ENCODE assay signal across 6 cellular contexts in the genomic region with DNA sequence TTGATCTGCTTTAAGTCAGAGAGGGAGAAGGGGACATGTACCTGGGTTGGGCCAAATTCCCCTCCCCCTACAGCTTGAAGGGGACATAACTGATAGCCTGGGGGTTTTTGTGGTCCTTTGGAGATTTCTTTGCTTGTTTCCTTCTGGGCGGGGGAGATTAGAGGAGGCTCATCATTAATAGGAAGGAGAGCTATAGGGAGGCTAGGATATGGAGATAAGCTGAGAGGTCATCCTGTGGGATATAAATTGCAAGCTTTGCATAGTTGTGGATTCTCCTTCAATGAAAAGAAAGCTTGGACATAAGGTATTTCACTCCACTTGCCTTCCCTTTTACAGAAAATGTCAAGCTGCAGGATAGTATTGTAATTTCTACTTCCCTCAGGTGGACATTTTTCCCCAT. TPM values are rescaled to one million over a fixed set of nuclear protein-coding genes. Genes with fewer than 3 reads are reported as not detected.
DNase-seq lines count a peak whose midpoint lies in the region; ATAC-seq, FAIRE-seq and TF ChIP-seq lines count a peak whose summit lies in the region.
"Not testable (repeated sequence)": the region's sequence is repeated elsewhere in the genome, so short reads cannot be mapped to it uniquely, and the experiment has no call there.

No MANE protein-coding gene starts in this region.

- H3K36me3 ChIP-seq in GM23338 (ENCODE audit: insufficient read depth); astrocyte (ENCODE audit: insufficient read depth, low read length); iPS-20b (ENCODE audit: insufficient read depth, low read depth, low read length): not testable (repeated sequence)
- peaks cover 52% of the 10 kb centered on the region for H3K36me3 ChIP-seq in endodermal cell (ENCODE audit: control insufficient read depth, insufficient read depth, low read length)

- H3K4me2 ChIP-seq in GM23338, result peak overlapping the region; percentile 66
- not testable (repeated sequence) for H3K4me2 ChIP-seq in astrocyte (ENCODE audit: low read length)

- H2AFZ ChIP-seq in GM23338; astrocyte (ENCODE audit: low read depth, low read length): not testable (repeated sequence)

- FAIRE-seq in astrocyte (lab: Jason Lieb, UNC), result not testable (repeated sequence)

- H3K9me3 Mint-ChIP-seq in GM23338 (peaks cover 16% of the 10 kb centered on the region), endodermal cell (peaks cover 17% of the 10 kb centered on the region), nephron progenitor cell (peaks cover 29% of the 10 kb centered on the region)
- not testable (repeated sequence) for H3K9me3 Mint-ChIP-seq in astrocyte (ENCODE audit: unreplicated experiment)

- peaks cover 15% of the 10 kb centered on the region for H3K4me1 ChIP-seq in GM23338 (ENCODE audit: insufficient read depth)
- H3K4me1 ChIP-seq in astrocyte (ENCODE audit: insufficient read depth, low read length), result not testable (repeated sequence)
- H3K4me1 ChIP-seq in endodermal cell (ENCODE audit: control insufficient read depth, insufficient read depth, low read length), result peaks cover 18% of the 10 kb centered on the region
- H3K4me1 ChIP-seq in iPS-20b (ENCODE audit: insufficient read depth, low read length), result peaks cover 27% of the 10 kb centered on the region

- H3K9ac ChIP-seq in astrocyte (ENCODE audit: low read length); endodermal cell (ENCODE audit: extremely low read depth, low read length, poor library complexity, severe bottlenecking); iPS-20b (ENCODE audit: low read depth, low read length): not testable (repeated sequence)

- peak overlapping the region; percentile 41; the same call in 2 of the 3 replicates for H3K4me3 Mint-ChIP-seq in GM23338
- not testable (repeated sequence) for H3K4me3 Mint-ChIP-seq in astrocyte (ENCODE audit: unreplicated experiment); nephron progenitor cell
- H3K4me3 Mint-ChIP-seq in endodermal cell, result peak overlapping the region; percentile 18

- not testable (repeated sequence) for H3K9me3 ChIP-seq in astrocyte (ENCODE audit: insufficient read depth, low read depth, low read length); iPS-20b (ENCODE audit: insufficient read depth, low read depth, low read length)
- H3K9me3 ChIP-seq in endodermal cell (ENCODE audit: control insufficient read depth, low read length), result peaks cover 11% of the 10 kb centered on the region

- not testable (repeated sequence) for H3K79me2 ChIP-seq in GM23338 (replicated peaks; ENCODE audit: insufficient read depth); astrocyte (ENCODE audit: insufficient read depth, low read length)

- H3K9me2 ChIP-seq in GM23338 (ENCODE audit: insufficient read depth), result not testable (repeated sequence)

- not testable (repeated sequence) for H3F3A ChIP-seq in GM23338 (replicated peaks; ENCODE audit: low read depth)

- not testable (repeated sequence) for H3K4me3 ChIP-seq in GM23338; astrocyte (ENCODE audit: insufficient read depth, low read depth, low read length); endodermal cell (ENCODE audit: low read length)
- peak overlapping the region; percentile 42; the same call in 1 of the 2 replicates for H3K4me3 ChIP-seq in iPS-20b (ENCODE audit: low read length)

- not testable (repeated sequence) for TF ChIP-seq CTCF in GM23338 (conservative IDR thresholded peaks at IDR 0.05; ENCODE audit: low read depth in 2 of 2); astrocyte (IDR thresholded peaks at IDR 0.05; ENCODE audit: insufficient read depth, low read depth, low read length); endodermal cell (conservative IDR thresholded peaks at IDR 0.05); nephron progenitor cell (IDR thresholded peaks at IDR 0.05)

- not testable (repeated sequence) for H3K27me3 ChIP-seq in GM23338 (ENCODE audit: insufficient read depth); astrocyte (ENCODE audit: insufficient read depth, low read length); endodermal cell (ENCODE audit: control insufficient read depth, insufficient read depth, low read length, poor library complexity, severe bottlenecking); iPS-20b (ENCODE audit: insufficient read depth, low read length)

- H3K4me1 Mint-ChIP-seq in GM23338, result peaks cover 43% of the 10 kb centered on the region
- peaks cover 21% of the 10 kb centered on the region for H3K4me1 Mint-ChIP-seq in astrocyte (ENCODE audit: low read depth, unreplicated experiment)
- peaks cover 47% of the 10 kb centered on the region for H3K4me1 Mint-ChIP-seq in endodermal cell
- H3K4me1 Mint-ChIP-seq in nephron progenitor cell, result peaks cover 60% of the 10 kb centered on the region

- H3K36me3 Mint-ChIP-seq in GM23338 (ENCODE audit: low read depth) (peaks cover 28% of the 10 kb centered on the region), astrocyte (ENCODE audit: low read depth, unreplicated experiment) (peaks cover 11% of the 10 kb centered on the region), endodermal cell (ENCODE audit: low read depth) (peaks cover 71% of the 10 kb centered on the region), nephron progenitor cell (ENCODE audit: low read depth) (peaks cover 51% of the 10 kb centered on the region)

- not testable (repeated sequence) for H3K27ac ChIP-seq in GM23338 (ENCODE audit: low read depth); astrocyte (ENCODE audit: low read depth, low read length); endodermal cell (ENCODE audit: low read depth, low read length); iPS-20b (ENCODE audit: low read length)

- 68% methylated on average over 1 of the region's 1 CpG; no CpG with 5 or more reads in 1 of the 2 experiments for WGBS in endodermal cell (ENCODE audit: insufficient coverage in 1 of 2, insufficient read length in 1 of 2), 2 experiments

- not testable (repeated sequence) for DNase-seq in GM23338 (ENCODE audit: low spot score); endodermal cell; nephron progenitor cell
- DNase-seq in NCI-H226 (peak; percentile 20), astrocyte (ENCODE audit: low read depth) (peak; percentile 40)

- not testable (repeated sequence) for ATAC-seq in GM23338

- H3K27me3 Mint-ChIP-seq in GM23338 (ENCODE audit: insufficient read depth, low read depth, poor library complexity), result peaks cover 28% of the 10 kb centered on the region
- not testable (repeated sequence) for H3K27me3 Mint-ChIP-seq in astrocyte (ENCODE audit: low read depth, unreplicated experiment); endodermal cell (ENCODE audit: insufficient read depth); nephron progenitor cell (ENCODE audit: low read depth, poor library complexity)

- H3K27ac Mint-ChIP-seq in GM23338; astrocyte (ENCODE audit: unreplicated experiment): not testable (repeated sequence)
- H3K27ac Mint-ChIP-seq in endodermal cell (peak overlapping the region; percentile 18), nephron progenitor cell (peak overlapping the region; percentile 64)

- not testable (repeated sequence) for H4K20me1 ChIP-seq in GM23338 (replicated peaks; ENCODE audit: insufficient read depth); astrocyte (ENCODE audit: insufficient read depth, low read length)

RNA-seq across cellular contexts. Expression of gene GCNT1, which starts 34.5 kb away (rescaled TPM):
- 5.5 and 11.4 TPM in 2 replicates for total RNA-seq in GM23338 (2014; rRNA removed; shearing (Covaris generic))
- polyA plus RNA-seq in GM23338 (2016; fragmentation: Nextera tagmentation; extraction: Ambion mirVana), result 3.1 and 4.2 TPM in 2 replicates
- 14.7 and 15.9 TPM in 2 replicates for total RNA-seq in astrocyte
- 10 to 100 TPM; 70.6 to 76.1 TPM for total RNA-seq in endodermal cell
- polyA plus RNA-seq in endodermal cell (2013, experiment 1 of 2), result 22.7 TPM
- 22.9 TPM for polyA plus RNA-seq in endodermal cell (2013, experiment 2 of 2)
